Comparison of ENCODE assay signal across 40 cellular contexts in the genomic region with DNA sequence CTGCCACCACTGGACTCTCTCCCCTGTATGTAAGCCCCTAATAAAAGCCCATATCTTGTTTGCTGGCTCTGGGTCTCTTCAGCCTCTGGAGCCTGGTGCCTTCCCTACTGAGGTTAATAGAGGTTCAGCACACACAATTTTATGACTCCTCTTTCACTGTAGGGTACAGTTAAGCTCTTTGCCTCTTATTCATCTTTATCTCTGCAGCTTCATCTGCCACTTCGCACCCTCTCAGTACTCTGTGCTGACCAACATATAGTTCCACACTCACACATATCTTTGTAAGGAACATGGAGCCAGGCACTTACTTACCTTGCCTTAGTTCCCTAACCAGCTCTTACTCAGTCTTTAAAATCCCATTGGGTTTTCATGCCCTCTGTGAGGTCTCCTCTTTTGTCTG. TPM values are rescaled to one million over a fixed set of nuclear protein-coding genes. Genes with fewer than 3 reads are reported as not detected.
"Had no signal": no experiment of that assay in that cellular context is flagged by ENCODE, and none has a peak within 500 bp of the region (broad histone marks: within the 10 kb centered on the region; RNA-seq: fewer than 3 reads in every experiment).

No MANE protein-coding gene starts in this region.

- H3K27me3 ChIP-seq: adrenal gland, ascending aorta, cardiac muscle cell had no signal

- H3K9me3 Mint-ChIP-seq: activated T-helper 17 cell treated with anti-CD3 and anti-CD28 coated beads, Interleukin-2, amount 50 U/mL, for 72 hours; central memory CD8-positive, alpha-beta T cell had no signal

- H3K27me3 Mint-ChIP-seq: activated CD4-positive, alpha-beta memory T cell treated with anti-CD3 and anti-CD28 coated beads for 36 hours; activated CD4-positive, alpha-beta T cell treated with anti-CD3 and anti-CD28 coated beads for 36 hours; activated CD4-positive, alpha-beta T cell treated with anti-CD3 and anti-CD28 coated beads, Interleukin-2, amount 10 ng/mL, durations not matched to agents 24 days and 14 days; activated CD8-positive, alpha-beta T cell treated with anti-CD3 and anti-CD28 coated beads for 36 hours; activated naive CD8-positive, alpha-beta T cell treated with anti-CD3 and anti-CD28 coated beads for 36 hours; activated T-helper 17 cell treated with anti-CD3 and anti-CD28 coated beads, Interleukin-2, amount 50 U/mL, for 72 hours; central memory CD8-positive, alpha-beta T cell had no signal

- DNase-seq: activated CD4-positive, alpha-beta memory T cell treated with anti-CD3 and anti-CD28 coated beads for 36 hours; activated CD4-positive, alpha-beta T cell treated with anti-CD3 and anti-CD28 coated beads for 1 hour; activated CD4-positive, alpha-beta T cell treated with anti-CD3 and anti-CD28 coated beads for 36 hours; activated CD4-positive, alpha-beta T cell treated with anti-CD3 and anti-CD28 coated beads, Interleukin-2, amount 10 ng/mL, durations not matched to agents 24 days and 14 days; activated CD4-positive, alpha-beta T cell treated with anti-CD3 and anti-CD28 coated beads, Interleukin-2, amount 50 U/mL, for 1 hour; activated CD4-positive, alpha-beta T cell treated with anti-CD3 and anti-CD28 coated beads, Interleukin-2, amount 50 U/mL, for 4 hours; activated CD4-positive, CD25-positive, alpha-beta regulatory T cell; activated CD8-positive, alpha-beta memory T cell treated with anti-CD3 and anti-CD28 coated beads, Interleukin-2, amount 50 U/mL, for 4 hours; activated CD8-positive, alpha-beta T cell treated with anti-CD3 and anti-CD28 coated beads for 36 hours; activated effector memory CD4-positive, alpha-beta T cell treated with anti-CD3 and anti-CD28 coated beads, Interleukin-2, amount 50 U/mL, for 16 hours; activated gamma-delta T cell treated with Interleukin-2 at 50 U/mL for 16 hours; activated naive CD4-positive, alpha-beta T cell; activated naive CD4-positive, alpha-beta T cell treated with anti-CD3 and anti-CD28 coated beads for 36 hours; activated naive CD4-positive, alpha-beta T cell treated with anti-CD3 and anti-CD28 coated beads, Interleukin-2, amount 50 U/mL, for 16 hours; activated naive CD8-positive, alpha-beta T cell treated with anti-CD3 and anti-CD28 coated beads for 36 hours; activated T-cell treated with anti-CD3 and anti-CD28 coated beads for 4 hours; activated T-cell treated with anti-CD3 and anti-CD28 coated beads, Interleukin-2, amount 50 U/mL, for 1 hour; activated T-cell treated with anti-CD3 and anti-CD28 coated beads, Interleukin-2, amount 50 U/mL, for 4 hours; activated T-cell treated with anti-CD3 and anti-CD28 coated beads, Interleukin-2, amount 50 U/mL, for 72 hours; adrenal gland; amygdala; anterior cingulate cortex; caudate nucleus; cerebellar nuclear complex; SW 1271; T-helper 1 cell; T-helper 2 cell; T-helper 9 cell; WERI-Rb-1 had no signal

- ATAC-seq: activated CD4-positive, alpha-beta T cell treated with anti-CD3 and anti-CD28 coated beads for 36 hours; activated CD4-positive, CD25-positive, alpha-beta regulatory T cell treated with anti-CD3 and anti-CD28 coated beads, Interleukin-2, amount 50 U/mL, for 24 hours; activated CD8-positive, alpha-beta T cell treated with anti-CD3 and anti-CD28 coated beads for 36 hours; activated naive CD4-positive, alpha-beta T cell treated with anti-CD3 and anti-CD28 coated beads, Interleukin-2, amount 50 U/mL, for 72 hours; activated T-cell treated with anti-CD3 and anti-CD28 coated beads, Interleukin-2, amount 50 U/mL, for 4 hours; activated T-cell treated with anti-CD3 and anti-CD28 coated beads, Interleukin-2, amount 50 U/mL, for 72 hours; activated T-helper 17 cell treated with anti-CD3 and anti-CD28 coated beads, Interleukin-2, amount 50 U/mL, for 72 hours; WTC11 had no signal

- H3K36me3 ChIP-seq: adrenal gland, cardiac muscle cell had no signal

- H3K4me3 Mint-ChIP-seq: activated CD4-positive, alpha-beta memory T cell treated with anti-CD3 and anti-CD28 coated beads for 36 hours; activated CD4-positive, alpha-beta T cell treated with anti-CD3 and anti-CD28 coated beads for 36 hours; activated CD4-positive, alpha-beta T cell treated with anti-CD3 and anti-CD28 coated beads, Interleukin-2, amount 10 ng/mL, durations not matched to agents 24 days and 14 days; activated CD8-positive, alpha-beta T cell treated with anti-CD3 and anti-CD28 coated beads for 36 hours; activated naive CD4-positive, alpha-beta T cell treated with anti-CD3 and anti-CD28 coated beads for 36 hours; activated naive CD8-positive, alpha-beta T cell treated with anti-CD3 and anti-CD28 coated beads for 36 hours; activated T-cell treated with anti-CD3 and anti-CD28 coated beads, Interleukin-2, amount 50 U/mL, for 4 hours; activated T-cell treated with anti-CD3 and anti-CD28 coated beads, Interleukin-2, amount 50 U/mL, for 72 hours; activated T-helper 1 cell treated with anti-CD3 and anti-CD28 coated beads, Interleukin-12 subunit alpha, Interleukin-12 subunit beta, Interleukin-2, Interleukin-4 antibody, amounts not matched to agents 30 ng/mL and 10 ng/mL and 1 ng/mL, durations not matched to agents 14 hours and 24 hours and 36 hours; activated T-helper 17 cell treated with anti-CD3 and anti-CD28 coated beads, Interleukin-2, amount 50 U/mL, for 72 hours; central memory CD8-positive, alpha-beta T cell; T-helper 1 cell treated with Interleukin-12 subunit alpha and Interleukin-12 subunit beta and Interleukin-4 antibody, amounts not matched to agents 30 μg/mL and 1 μg/mL, for 36 hours; T-helper 2 cell treated with Interferon-gamma antibody and Interleukin-4, amounts not matched to agents 5 μg/mL and 100 μg/mL, for 36 hours; WTC11 had no signal

- H3K4me3 ChIP-seq: adrenal gland, ascending aorta, cardiac muscle cell had no signal

- H3K27ac Mint-ChIP-seq: activated CD4-positive, alpha-beta memory T cell treated with anti-CD3 and anti-CD28 coated beads for 36 hours; activated CD4-positive, alpha-beta T cell treated with anti-CD3 and anti-CD28 coated beads for 36 hours; activated CD4-positive, alpha-beta T cell treated with anti-CD3 and anti-CD28 coated beads, Interleukin-2, amount 10 ng/mL, durations not matched to agents 24 days and 14 days; activated CD8-positive, alpha-beta T cell treated with anti-CD3 and anti-CD28 coated beads for 36 hours; activated naive CD4-positive, alpha-beta T cell treated with anti-CD3 and anti-CD28 coated beads for 36 hours; activated naive CD4-positive, alpha-beta T cell treated with anti-CD3 and anti-CD28 coated beads, Interleukin-2, amount 50 U/mL, for 72 hours; activated naive CD8-positive, alpha-beta T cell treated with anti-CD3 and anti-CD28 coated beads for 36 hours; activated T-cell treated with anti-CD3 and anti-CD28 coated beads, Interleukin-2, amount 50 U/mL, for 72 hours; activated T-helper 1 cell treated with anti-CD3 and anti-CD28 coated beads, Interleukin-12 subunit alpha, Interleukin-12 subunit beta, Interleukin-2, Interleukin-4 antibody, amounts not matched to agents 30 ng/mL and 10 ng/mL and 1 ng/mL, durations not matched to agents 14 hours and 24 hours and 36 hours; activated T-helper 17 cell treated with anti-CD3 and anti-CD28 coated beads, Interleukin-2, amount 50 U/mL, for 72 hours; brain; T-helper 1 cell treated with Interleukin-12 subunit alpha and Interleukin-12 subunit beta and Interleukin-4 antibody, amounts not matched to agents 30 μg/mL and 1 μg/mL, for 36 hours; T-helper 2 cell treated with Interferon-gamma antibody and Interleukin-4, amounts not matched to agents 5 μg/mL and 100 μg/mL, for 36 hours; WTC11 had no signal

- H3K27ac ChIP-seq: adrenal gland, ascending aorta, cardiac muscle cell, WERI-Rb-1 had no signal

RNA-seq across cellular contexts. Expression of a gene that starts 9.4 kb away (rescaled TPM):
- total RNA-seq: activated CD4-positive, alpha-beta memory T cell treated with anti-CD3 and anti-CD28 coated beads for 36 hours; activated CD4-positive, alpha-beta T cell treated with anti-CD3 and anti-CD28 coated beads for 36 hours; activated CD4-positive, alpha-beta T cell treated with anti-CD3 and anti-CD28 coated beads, Interleukin-2, amount 10 ng/mL, durations not matched to agents 24 days and 14 days; activated naive CD4-positive, alpha-beta T cell treated with anti-CD3 and anti-CD28 coated beads, Interleukin-2, amount 50 U/mL, for 72 hours; activated T-cell treated with anti-CD3 and anti-CD28 coated beads, Interleukin-2, amount 50 U/mL, for 4 hours; activated T-cell treated with anti-CD3 and anti-CD28 coated beads, Interleukin-2, amount 50 U/mL, for 72 hours; activated T-helper 1 cell treated with anti-CD3 and anti-CD28 coated beads, Interleukin-12 subunit alpha, Interleukin-12 subunit beta, Interleukin-2, Interleukin-4 antibody, amounts not matched to agents 30 ng/mL and 10 ng/mL and 1 ng/mL, durations not matched to agents 14 hours and 24 hours and 36 hours; activated T-helper 17 cell treated with anti-CD3 and anti-CD28 coated beads, Interleukin-2, amount 50 U/mL, for 72 hours; adrenal gland; ascending aorta; cardiac muscle cell; WTC11 had no signal
- polyA plus RNA-seq: adrenal gland, cardiac muscle cell had no signal

RNA-seq across cellular contexts. Expression of a gene that starts 54.9 kb away (rescaled TPM):
- total RNA-seq: activated T-helper 17 cell treated with anti-CD3 and anti-CD28 coated beads, Interleukin-2, amount 50 U/mL, for 72 hours; ascending aorta had no signal
